In the genomic region with DNA sequence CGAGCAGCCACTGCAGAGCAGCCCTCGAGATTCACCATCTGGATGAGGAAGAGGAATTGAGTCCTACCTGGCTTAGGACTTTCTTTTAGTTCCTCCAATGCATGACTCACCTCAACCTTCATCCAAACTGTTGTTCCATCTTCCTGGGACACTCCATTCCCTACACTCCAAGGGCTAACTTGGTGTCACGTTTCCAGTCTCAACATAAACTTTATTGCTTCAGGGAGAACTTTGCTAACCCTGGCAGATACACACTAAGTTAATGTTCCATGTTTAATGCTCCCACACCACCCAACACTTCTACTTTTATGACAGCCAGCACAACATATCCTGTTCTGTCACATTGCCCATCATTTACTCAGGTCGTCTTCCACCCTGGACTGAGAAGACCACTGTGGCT, we compare ENCODE assay signal across 26 cellular contexts.
"Had no signal": no experiment of that assay in that cellular context is flagged by ENCODE, and none has a peak within 500 bp of the region (broad histone marks: within the 10 kb centered on the region; RNA-seq: fewer than 3 reads in every experiment).

No MANE protein-coding gene starts in this region.

- H3K9me3 Mint-ChIP-seq: nephron progenitor cell; stimulated activated memory B cell treated with anti-CD40 and anti-IgM and Interleukin-4, amounts not matched to agents 10 μg/mL and 1 μg/mL and 100 μg/mL, for 72 hours; type B pancreatic cell had no signal

- H3K9me3 ChIP-seq: gastrocnemius medialis, left lung, ovary, psoas muscle, spleen, testis, tibial artery had no signal

- H3K4me1 ChIP-seq: gastrocnemius medialis, left lung, psoas muscle, spleen, testis, tibial artery had no signal

- H3K4me3 ChIP-seq: dorsolateral prefrontal cortex, gastrocnemius medialis, left lung, ovary, psoas muscle, skin epidermis, spleen, testis, tibial artery had no signal

- H3K27me3 Mint-ChIP-seq: stimulated activated memory B cell treated with anti-CD40 and anti-IgM and Interleukin-4, amounts not matched to agents 10 μg/mL and 1 μg/mL and 100 μg/mL, for 72 hours; type B pancreatic cell had no signal

- H3K36me3 Mint-ChIP-seq: naive thymus-derived CD8-positive, alpha-beta T cell; stimulated activated memory B cell treated with anti-CD40 and anti-IgM and Interleukin-4, amounts not matched to agents 10 μg/mL and 1 μg/mL and 100 μg/mL, for 72 hours; type B pancreatic cell had no signal

- H3K36me3 ChIP-seq: gastrocnemius medialis, left lung, ovary, spleen, tibial artery had no signal

- H3K27ac Mint-ChIP-seq: naive thymus-derived CD8-positive, alpha-beta T cell; stimulated activated memory B cell treated with anti-CD40 and anti-IgM and Interleukin-4, amounts not matched to agents 10 μg/mL and 1 μg/mL and 100 μg/mL, for 72 hours; type B pancreatic cell had no signal

- DNase-seq: dorsolateral prefrontal cortex; effector CD4-positive, alpha-beta T cell; foreskin fibroblast; gastrocnemius medialis; head of caudate nucleus; left lung; mesenchymal stem cell; midbrain; naive thymus-derived CD8-positive, alpha-beta T cell; nephron progenitor cell; occipital lobe; ovary; posterior cingulate gyrus; psoas muscle; right cardiac atrium; spleen; stimulated activated CD4-positive, alpha-beta T cell treated with anti-CD3 and anti-CD28 coated beads, Interleukin-4, amount 100 ng/mL, for 4 hours; stimulated activated naive CD8-positive, alpha-beta T cell treated with anti-CD3 and anti-CD28 coated beads, Interleukin-15, Interleukin-2, amounts not matched to agents 100 U/mL and 50 U/mL, for 24 hours; substantia nigra; testis; tibial artery had no signal

- ATAC-seq: esophagus mucosa; gastrocnemius medialis; left lung; naive thymus-derived CD8-positive, alpha-beta T cell; psoas muscle; right cardiac atrium; stimulated activated memory B cell treated with anti-CD40 and anti-IgM and Interleukin-4, amounts not matched to agents 10 μg/mL and 1 μg/mL and 100 μg/mL, for 72 hours; stimulated activated naive CD8-positive, alpha-beta T cell treated with anti-CD3 and anti-CD28 coated beads, Interleukin-15, Interleukin-2, amounts not matched to agents 100 U/mL and 50 U/mL, for 24 hours had no signal

- H3K4me1 Mint-ChIP-seq: naive thymus-derived CD8-positive, alpha-beta T cell had no signal

- H3K4me3 Mint-ChIP-seq: naive thymus-derived CD8-positive, alpha-beta T cell; nephron progenitor cell; stimulated activated memory B cell treated with anti-CD40 and anti-IgM and Interleukin-4, amounts not matched to agents 10 μg/mL and 1 μg/mL and 100 μg/mL, for 72 hours; type B pancreatic cell had no signal

- H3K27ac ChIP-seq: dorsolateral prefrontal cortex, epithelial cell of prostate, gastrocnemius medialis, left lung, ovary, psoas muscle, skin epidermis, spleen, testis, tibial artery had no signal

- H3K27me3 ChIP-seq: gastrocnemius medialis, left lung, ovary, spleen, testis, tibial artery had no signal
